ENCODE assay signal across 1 cellular context in genomic region chr3:51538459-51539290, GRCh38.
TF ChIP-seq lines count a peak whose summit lies in the region.

Gene RAD54L2 (plus strand): TSS chr3:51538719. CDS start chr3:51590421, 51,702 bp downstream.

TF ChIP-seq in HepG2, 621 proteins besides CTCF, POLR2A, EP300 and RAD21 (continued from another document and continues in another):
- TF ChIP-seq BCLAF1 (IDR thresholded peaks at IDR 0.05) (no peak), ZNF264 (CRISPR knock-in tag; IDR thresholded peaks at IDR 0.05) (peak; percentile 87), TP53 (CRISPR knock-in tag; conservative IDR thresholded peaks at IDR 0.05) (no peak), ZNF572 (CRISPR knock-in tag; IDR thresholded peaks at IDR 0.05) (0 out of 2 replicates have a peak, but pooled peaks have one; percentile 80), ZNF512 (CRISPR knock-in tag; IDR thresholded peaks at IDR 0.05) (no peak), ZFP36L2 (CRISPR knock-in tag; IDR thresholded peaks at IDR 0.05) (0 out of 2 replicates have a peak, but pooled peaks have one; percentile 64), JDP2 (CRISPR knock-in tag; IDR thresholded peaks at IDR 0.05; ENCODE audit: borderline replicate concordance) (peak; percentile 62; the same call in 1 of the 2 replicates), SSRP1 (CRISPR knock-in tag; IDR thresholded peaks at IDR 0.05) (no peak), TFDP1 (CRISPR knock-in tag; IDR thresholded peaks at IDR 0.05; ENCODE audit: borderline replicate concordance) (peak; percentile 92), NFE2L2 (IDR thresholded peaks at IDR 0.05; ENCODE audit: low read length) (no peak), ZC3H13 (CRISPR knock-in tag; IDR thresholded peaks at IDR 0.05) (peak; percentile 80; the same call in 1 of the 2 replicates), ZNF121 (CRISPR knock-in tag; IDR thresholded peaks at IDR 0.05) (peak; percentile 81), ZNF770 (CRISPR knock-in tag; IDR thresholded peaks at IDR 0.05) (peak; percentile 95), NFYC (CRISPR knock-in tag; IDR thresholded peaks at IDR 0.05) (peak; percentile 45; the same call in 1 of the 2 replicates), REXO4 (CRISPR knock-in tag; IDR thresholded peaks at IDR 0.05; ENCODE audit: borderline replicate concordance) (peak; percentile 49; the same call in 1 of the 2 replicates), ISX (CRISPR knock-in tag; conservative IDR thresholded peaks at IDR 0.05) (0 out of 2 replicates have a peak, but pooled peaks have one; percentile 48), HOMEZ (CRISPR knock-in tag; IDR thresholded peaks at IDR 0.05; ENCODE audit: low read depth) (0 out of 2 replicates have a peak, but pooled peaks have one; percentile 42), CEBPG (CRISPR knock-in tag; IDR thresholded peaks at IDR 0.05) (peak; percentile 60), THAP9 (CRISPR knock-in tag; IDR thresholded peaks at IDR 0.05; ENCODE audit: borderline replicate concordance) (peak; percentile 57; the same call in 1 of the 2 replicates), ZNF33B (CRISPR knock-in tag; IDR thresholded peaks at IDR 0.05) (0 out of 2 replicates have a peak, but pooled peaks have one; percentile 27), ZNF124 (CRISPR knock-in tag; IDR thresholded peaks at IDR 0.05) (peak; percentile 97), ZNF10 (CRISPR knock-in tag; IDR thresholded peaks at IDR 0.05; ENCODE audit: borderline replicate concordance, low read depth) (no peak), LBX2 (CRISPR knock-in tag; IDR thresholded peaks at IDR 0.05; ENCODE audit: borderline replicate concordance) (0 out of 2 replicates have a peak, but pooled peaks have one; percentile 74), GMEB1 (CRISPR knock-in tag; IDR thresholded peaks at IDR 0.05; ENCODE audit: borderline replicate concordance) (peak; percentile 77), PRPF4 (IDR thresholded peaks at IDR 0.05; ENCODE audit: low read depth, low read length, poor library complexity, severe bottlenecking) (no peak), ZFP37 (CRISPR knock-in tag; IDR thresholded peaks at IDR 0.05; ENCODE audit: borderline replicate concordance) (peak; percentile 70; the same call in 1 of the 2 replicates), ZBTB4 (CRISPR knock-in tag; IDR thresholded peaks at IDR 0.05; ENCODE audit: borderline replicate concordance) (no peak), DPF2 (CRISPR knock-in tag; IDR thresholded peaks at IDR 0.05; ENCODE audit: borderline replicate concordance, low read depth) (no peak), ZNF790 (CRISPR knock-in tag; IDR thresholded peaks at IDR 0.05; ENCODE audit: borderline replicate concordance) (0 out of 2 replicates have a peak, but pooled peaks have one; percentile 47), ZNF619 (CRISPR knock-in tag; IDR thresholded peaks at IDR 0.05) (0 out of 2 replicates have a peak, but pooled peaks have one; percentile 74), ZNF451 (CRISPR knock-in tag; IDR thresholded peaks at IDR 0.05) (peak; percentile 88), ZBTB43 (CRISPR knock-in tag; conservative IDR thresholded peaks at IDR 0.05) (peak; percentile 78), NR2F2 (IDR thresholded peaks at IDR 0.05; ENCODE audit: borderline replicate concordance, low read depth) (peak; percentile 47; the same call in 1 of the 2 replicates), CREB1 (IDR thresholded peaks at IDR 0.05) (0 out of 2 replicates have a peak, but pooled peaks have one; percentile 12), CREB1 (CRISPR knock-in tag; IDR thresholded peaks at IDR 0.05) (no peak), HINFP (CRISPR knock-in tag; IDR thresholded peaks at IDR 0.05; ENCODE audit: low read depth) (peak; percentile 82)
